32 cellular contexts compared by ENCODE assay signal in the genomic region with DNA sequence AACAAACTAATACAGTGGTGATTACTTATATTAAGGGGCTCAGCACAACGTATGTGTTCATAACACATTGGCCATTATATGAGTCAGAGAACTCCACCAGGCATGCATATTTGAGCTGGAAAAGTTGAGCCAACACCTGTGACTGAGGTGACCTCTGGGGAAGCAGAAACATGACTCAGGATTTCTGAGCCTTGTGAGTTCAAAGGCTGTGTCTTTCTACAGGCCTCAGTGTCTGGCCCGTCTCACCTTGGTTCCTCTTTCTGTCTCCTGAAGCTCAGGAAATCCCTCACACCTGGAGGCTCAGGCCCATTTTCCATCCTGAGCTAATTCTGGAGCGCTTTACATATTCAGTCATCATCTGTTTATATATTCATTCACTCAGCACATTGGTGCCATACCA.
DNase-seq lines count a peak whose midpoint lies in the region; ATAC-seq and TF ChIP-seq lines count a peak whose summit lies in the region.
"Had no signal": no experiment of that assay in that cellular context is flagged by ENCODE, and none has a peak within 500 bp of the region (broad histone marks: within the 10 kb centered on the region; RNA-seq: fewer than 3 reads in every experiment).

No MANE protein-coding gene starts in this region.

- H3K27ac ChIP-seq in left ventricle myocardium inferior (replicated peaks) (peak overlapping the region; percentile 16), MM.1S (ENCODE audit: low read length) (peak overlapping the region; percentile 64), PC-9 (no peak overlapping the region)
- H3K27ac ChIP-seq: ascending aorta, dorsolateral prefrontal cortex, gastroesophageal sphincter, left lung, neural progenitor cell, parathyroid adenoma, Peyer's patch, stomach, thyroid gland had no signal

- POLR2A ChIA-PET in PC-9 (lab: Charles Lee; ENCODE audit: unreplicated experiment), result interaction anchor here (0.5 kb wide), 1 partner anchor 39 kb away, joined by 5 read pairs; no protein-coding TSS in a partner anchor

- DNase-seq in left ventricle myocardium inferior, result no peak
- DNase-seq in left cardiac atrium, result no peak
- DNase-seq in MM.1S, result peak; percentile 91
- peak; percentile 4 for DNase-seq in astrocyte of the hippocampus (ENCODE audit: low read depth, low spot score)
- peak; percentile 4 for DNase-seq in retinal pigment epithelial cell (ENCODE audit: low read depth)
- no peak for DNase-seq in NCI-H82 treated with DMSO at 0.1 percent for 48 hours (lab: John Stamatoyannopoulos, UW; ENCODE audit: unreplicated experiment)
- DNase-seq in PC-9, result no peak
- DNase-seq: activated CD4-positive, alpha-beta T cell treated with anti-CD3 and anti-CD28 coated beads for 48 hours; activated effector memory CD4-positive, alpha-beta T cell treated with Interleukin-2 at 50 U/mL for 16 hours; activated naive CD8-positive, alpha-beta T cell treated with anti-CD3 and anti-CD28 coated beads, Interleukin-2, amount 10 ng/mL, durations not matched to agents 7 days and 5 days; BE2C; CD8-positive, alpha-beta T cell; cerebellar nuclear complex; dorsolateral prefrontal cortex; Karpas-422; left lung; NCI-H1436 treated with DMSO at 0.1 percent for 48 hours; NCI-H2081 treated with DMSO at 0.1 percent for 48 hours; NCI-H226; NCI-H526 treated with DMSO at 0.1 percent for 48 hours; Peyer's patch; right cardiac atrium; stomach; T-cell; thyroid gland had no signal

- H3K27me3 ChIP-seq in left ventricle myocardium inferior (ENCODE audit: low read depth) (no peaks in the 10 kb centered on the region), MM.1S (replicated peaks; ENCODE audit: insufficient read depth, low read length) (no peaks in the 10 kb centered on the region), PC-9 (ENCODE audit: insufficient read depth, low read depth) (no peaks in the 10 kb centered on the region)
- H3K27me3 ChIP-seq: ascending aorta, BE2C, dorsolateral prefrontal cortex, gastroesophageal sphincter, left lung, neural progenitor cell, Peyer's patch, stomach, thyroid gland had no signal

- H3K79me2 ChIP-seq in MM.1S (ENCODE audit: low read length) (0 out of 2 replicates have a peak, but pooled peaks cover 5% of the 10 kb centered on the region), PC-9 (ENCODE audit: low read depth) (no peaks in the 10 kb centered on the region)

- H2AFZ ChIP-seq in MM.1S (ENCODE audit: low read length) (no peak overlapping the region), PC-9 (no peak overlapping the region)
- H2AFZ ChIP-seq: neural progenitor cell, parathyroid adenoma had no signal

- TF ChIP-seq CTCF in left ventricle myocardium inferior (IDR thresholded peaks at IDR 0.05; ENCODE audit: borderline replicate concordance) (no peak), MM.1S (IDR thresholded peaks at IDR 0.05; ENCODE audit: low read length) (no peak), retinal pigment epithelial cell (conservative IDR thresholded peaks at IDR 0.05; ENCODE audit: low read depth, low read length) (no peak), PC-9 (conservative IDR thresholded peaks at IDR 0.05) (no peak)

- H3K4me1 ChIP-seq in left ventricle myocardium inferior (peaks cover 63% of the 10 kb centered on the region), MM.1S (ENCODE audit: low read length) (peaks cover 73% of the 10 kb centered on the region), PC-9 (replicated peaks; ENCODE audit: insufficient read depth) (no peaks in the 10 kb centered on the region)
- H3K4me1 ChIP-seq: ascending aorta, BE2C, left lung, Peyer's patch, stomach, thyroid gland had no signal

- no TSS peak for BruUV-seq in PC-9 (replicated peaks; lab: Mats Ljungman, UMichigan)

- H3K9me2 ChIP-seq in MM.1S (replicated peaks; ENCODE audit: insufficient read depth, low read length) (no peaks in the 10 kb centered on the region), PC-9 (ENCODE audit: insufficient read depth) (no peaks in the 10 kb centered on the region)

- H3K4me2 ChIP-seq in MM.1S (ENCODE audit: low read depth, low read length), result peak overlapping the region; percentile 12
- no peak overlapping the region for H3K4me2 ChIP-seq in PC-9
- H3K4me2 ChIP-seq: neural progenitor cell, smooth muscle cell had no signal

- ATAC-seq in left cardiac atrium (no peak), HG03039 (IDR thresholded peaks at IDR 0.05; ENCODE audit: unreplicated experiment) (no peak)
- ATAC-seq: CD8-positive, alpha-beta T cell; gastroesophageal sphincter; left lung; right cardiac atrium; T-cell had no signal

- H3K4me3 ChIP-seq in left ventricle myocardium inferior, result no peak overlapping the region
- no peak overlapping the region for H3K4me3 ChIP-seq in MM.1S (ENCODE audit: low read length)
- H3K4me3 ChIP-seq in retinal pigment epithelial cell (ENCODE audit: low read length), result no peak overlapping the region
- H3K4me3 ChIP-seq in PC-9, result no peak overlapping the region
- H3K4me3 ChIP-seq: ascending aorta, dorsolateral prefrontal cortex, gastroesophageal sphincter, HAP-1, left lung, neural progenitor cell, Peyer's patch, smooth muscle cell, stomach, thyroid gland had no signal

- no peaks in the 10 kb centered on the region for H3K36me3 ChIP-seq in left ventricle myocardium inferior
- H3K36me3 ChIP-seq in MM.1S (replicated peaks; ENCODE audit: insufficient read depth, low read length), result no peaks in the 10 kb centered on the region
- H3K36me3 ChIP-seq in PC-9 (ENCODE audit: low read depth), result no peaks in the 10 kb centered on the region
- H3K36me3 ChIP-seq: ascending aorta, BE2C, gastroesophageal sphincter, HAP-1, left lung, neural progenitor cell, Peyer's patch, stomach, thyroid gland had no signal

- peaks cover 42% of the 10 kb centered on the region for H3F3A ChIP-seq in MM.1S (ENCODE audit: insufficient read depth, low read length)
- H3F3A ChIP-seq in PC-9 (ENCODE audit: insufficient read depth, low read depth), result no peaks in the 10 kb centered on the region

- no peaks in the 10 kb centered on the region for H3K9me3 ChIP-seq in left ventricle myocardium inferior (replicated peaks)
- no peaks in the 10 kb centered on the region for H3K9me3 ChIP-seq in MM.1S (replicated peaks; ENCODE audit: insufficient read depth, low read length)
- no peaks in the 10 kb centered on the region for H3K9me3 ChIP-seq in PC-9 (ENCODE audit: insufficient read depth, low read depth)
- H3K9me3 ChIP-seq: ascending aorta, BE2C, gastroesophageal sphincter, HAP-1, left lung, Peyer's patch, stomach, thyroid gland had no signal

- CTCF ChIA-PET in PC-9 (lab: Charles Lee), result no interaction called here

- no peaks in the 10 kb centered on the region for H4K20me1 ChIP-seq in MM.1S (ENCODE audit: insufficient read depth, low read length)
- H4K20me1 ChIP-seq in PC-9 (ENCODE audit: insufficient read depth), result no peaks in the 10 kb centered on the region

- peak overlapping the region; percentile 1; the same call in 1 of the 2 replicates for H3K9ac ChIP-seq in MM.1S (ENCODE audit: low read length)
- H3K9ac ChIP-seq: neural progenitor cell, parathyroid adenoma had no signal

- intact Hi-C loops in left ventricle myocardium inferior (cut with micrococcal nuclease), result no loop called here
- intact Hi-C loops in left cardiac atrium (cut with DNase I), result no loop called here
- intact Hi-C loops in PC-9 (cut with micrococcal nuclease; ENCODE audit: unreplicated experiment), result no loop called here

Comparison
In these comparisons a context has a peak if more than half of its experiments do, and no peak if none do; other contexts are left out.
1. DNase-seq: peak in MM.1S (single experiment), astrocyte of the hippocampus (single experiment) and retinal pigment epithelial cell (single experiment); none in left ventricle myocardium inferior (single experiment), left cardiac atrium (single experiment), NCI-H82 treated with DMSO at 0.1 percent for 48 hours (single experiment) and PC-9 (0 of 2).